Comparison of ENCODE assay signal across 1 cellular context in genomic region chr1:66256629-66257575, GRCh38.
TF ChIP-seq lines count a peak whose summit lies in the region.

No MANE protein-coding gene starts in this region.

TF ChIP-seq in IMR-90, 13 proteins besides CTCF, POLR2A, EP300 and RAD21:
- TF ChIP-seq CEBPB (IDR thresholded peaks at IDR 0.05; ENCODE audit: low read depth, low read length) (no peak), MXI1 (IDR thresholded peaks at IDR 0.05; ENCODE audit: borderline replicate concordance, low read depth, low read length) (no peak), MAZ (IDR thresholded peaks at IDR 0.05; ENCODE audit: borderline replicate concordance, low read depth, low read length) (no peak), CHD1 (IDR thresholded peaks at IDR 0.05; ENCODE audit: low read depth, low read length) (no peak), NFE2L2 (IDR thresholded peaks at IDR 0.05; ENCODE audit: low read depth, low read length) (no peak)
- TF ChIP-seq, protein P1, sequence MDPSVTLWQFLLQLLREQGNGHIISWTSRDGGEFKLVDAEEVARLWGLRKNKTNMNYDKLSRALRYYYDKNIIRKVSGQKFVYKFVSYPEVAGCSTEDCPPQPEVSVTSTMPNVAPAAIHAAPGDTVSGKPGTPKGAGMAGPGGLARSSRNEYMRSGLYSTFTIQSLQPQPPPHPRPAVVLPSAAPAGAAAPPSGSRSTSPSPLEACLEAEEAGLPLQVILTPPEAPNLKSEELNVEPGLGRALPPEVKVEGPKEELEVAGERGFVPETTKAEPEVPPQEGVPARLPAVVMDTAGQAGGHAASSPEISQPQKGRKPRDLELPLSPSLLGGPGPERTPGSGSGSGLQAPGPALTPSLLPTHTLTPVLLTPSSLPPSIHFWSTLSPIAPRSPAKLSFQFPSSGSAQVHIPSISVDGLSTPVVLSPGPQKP (IDR thresholded peaks at IDR 0.05; ENCODE audit: borderline replicate concordance, low read depth, low read length), result no peak
- TF ChIP-seq, protein P2, sequence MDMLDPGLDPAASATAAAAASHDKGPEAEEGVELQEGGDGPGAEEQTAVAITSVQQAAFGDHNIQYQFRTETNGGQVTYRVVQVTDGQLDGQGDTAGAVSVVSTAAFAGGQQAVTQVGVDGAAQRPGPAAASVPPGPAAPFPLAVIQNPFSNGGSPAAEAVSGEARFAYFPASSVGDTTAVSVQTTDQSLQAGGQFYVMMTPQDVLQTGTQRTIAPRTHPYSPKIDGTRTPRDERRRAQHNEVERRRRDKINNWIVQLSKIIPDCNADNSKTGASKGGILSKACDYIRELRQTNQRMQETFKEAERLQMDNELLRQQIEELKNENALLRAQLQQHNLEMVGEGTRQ (IDR thresholded peaks at IDR 0.05; ENCODE audit: low read depth, low read length), result no peak
